In the genomic region with DNA sequence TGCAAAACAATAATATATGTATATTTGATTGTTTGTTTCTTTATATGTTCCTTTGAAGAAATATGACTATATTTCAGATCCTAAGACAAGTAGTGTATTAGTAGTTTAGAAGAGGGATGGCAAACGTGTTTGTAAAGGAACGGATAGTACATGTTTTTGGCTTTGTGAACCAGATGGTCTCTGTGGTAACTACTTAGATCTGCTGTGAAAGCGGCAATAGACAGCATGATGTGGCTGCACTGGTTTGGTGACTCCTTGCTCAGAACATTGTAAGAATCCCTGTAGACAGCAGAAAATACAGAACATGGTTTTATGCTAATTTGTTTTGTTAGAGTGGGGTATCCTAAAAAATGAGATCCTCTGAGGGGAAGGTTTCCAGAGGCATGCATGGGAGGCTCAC, we compare ENCODE assay signal across 10 cellular contexts. TPM values are rescaled to one million over a fixed set of nuclear protein-coding genes. Genes with fewer than 3 reads are reported as not detected.
DNase-seq lines count a peak whose midpoint lies in the region; ATAC-seq and TF ChIP-seq lines count a peak whose summit lies in the region.
"Had no signal": no experiment of that assay in that cellular context is flagged by ENCODE, and none has a peak within 500 bp of the region (broad histone marks: within the 10 kb centered on the region; RNA-seq: fewer than 3 reads in every experiment).

No MANE protein-coding gene starts in this region.

- peak overlapping the region; percentile 42 for H3K4me3 ChIP-seq in GM06990 (replicated peaks; ENCODE audit: low read depth, low read length)

- peaks cover 3 to 5% (median 3%) of the 10 kb centered on the region in 3 donors for H3K36me3 Mint-ChIP-seq in immature natural killer cell
- H3K36me3 Mint-ChIP-seq in activated naive CD4-positive, alpha-beta T cell treated with anti-CD3 and anti-CD28 coated beads for 36 hours (ENCODE audit: low read depth) = peaks cover 12% of the 10 kb centered on the region
- peaks cover 2% of the 10 kb centered on the region for H3K36me3 Mint-ChIP-seq in chondrocyte (ENCODE audit: low read depth)

- DNase-seq in GM06990 (ENCODE audit: extremely low read depth, insufficient read length) (no peak), NCI-H1694 treated with DMSO at 0.1 percent for 48 hours (lab: John Stamatoyannopoulos, UW) (peak; percentile 13), immature natural killer cell (no peak), chondrocyte (ENCODE audit: low spot score) (no peak), glomerular visceral epithelial cell (ENCODE audit: extremely low spot score) (no peak)
- no peak for DNase-seq in activated naive CD4-positive, alpha-beta T cell treated with anti-CD3 and anti-CD28 coated beads for 36 hours
- no peak for DNase-seq in effector CD4-positive, alpha-beta T cell
- DNase-seq: activated CD4-positive, alpha-beta T cell treated with anti-CD3 and anti-CD28 coated beads, Interleukin-2, amount 50 U/mL, for 1 hour; midbrain had no signal

- H3K9me3 Mint-ChIP-seq in immature natural killer cell (no peaks in the 10 kb centered on the region), chondrocyte (ENCODE audit: low read depth) (no peaks in the 10 kb centered on the region)
- no peaks in the 10 kb centered on the region for H3K9me3 Mint-ChIP-seq in activated naive CD4-positive, alpha-beta T cell treated with anti-CD3 and anti-CD28 coated beads for 36 hours

- intact Hi-C loops in activated naive CD4-positive, alpha-beta T cell treated with anti-CD3 and anti-CD28 coated beads for 36 hours (cut with micrococcal nuclease) = loop anchor here (10.0 kb wide), 3 partner anchors 963 to 1707 kb away; partner anchors contain the start of genes CRYZ and TYW3

- H3K36me3 ChIP-seq in GM06990 (ENCODE audit: control insufficient read depth, insufficient read depth, low read length) = no peaks in the 10 kb centered on the region

- peak; percentile 12 for ATAC-seq in GM19351 (IDR thresholded peaks at IDR 0.05; ENCODE audit: unreplicated experiment)

- H3K27me3 Mint-ChIP-seq in immature natural killer cell (ENCODE audit: low read depth in 3 of 3) (peaks cover 2 to 5% (median 4%) of the 10 kb centered on the region in 3 donors), chondrocyte (ENCODE audit: low read depth) (no peaks in the 10 kb centered on the region)
- no peaks in the 10 kb centered on the region for H3K27me3 Mint-ChIP-seq in activated naive CD4-positive, alpha-beta T cell treated with anti-CD3 and anti-CD28 coated beads for 36 hours (ENCODE audit: low read depth)

- no peaks in the 10 kb centered on the region for H3K27me3 ChIP-seq in GM06990 (replicated peaks; ENCODE audit: control insufficient read depth, insufficient read depth, low read length)

- CTCF ChIA-PET in activated naive CD4-positive, alpha-beta T cell treated with anti-CD3 and anti-CD28 coated beads for 36 hours (lab: Charles Lee) = no interaction called here

- peaks cover 44 to 46% of the 10 kb centered on the region in 2 donors for H3K4me1 Mint-ChIP-seq in immature natural killer cell
- peaks cover 29% of the 10 kb centered on the region for H3K4me1 Mint-ChIP-seq in activated naive CD4-positive, alpha-beta T cell treated with anti-CD3 and anti-CD28 coated beads for 36 hours (ENCODE audit: low read depth)
- H3K4me1 Mint-ChIP-seq in chondrocyte (ENCODE audit: low read depth) = peaks cover 55% of the 10 kb centered on the region

- H3K27ac Mint-ChIP-seq in immature natural killer cell (peak overlapping the region; percentile 13 to 90 (median 64)), chondrocyte (ENCODE audit: unreplicated experiment) (no peak overlapping the region)
- H3K27ac Mint-ChIP-seq in activated naive CD4-positive, alpha-beta T cell treated with anti-CD3 and anti-CD28 coated beads for 36 hours = no peak overlapping the region

- H3K4me3 Mint-ChIP-seq in immature natural killer cell = no peak overlapping the region
- no peak overlapping the region for H3K4me3 Mint-ChIP-seq in activated naive CD4-positive, alpha-beta T cell treated with anti-CD3 and anti-CD28 coated beads for 36 hours
- H3K4me3 Mint-ChIP-seq in chondrocyte (ENCODE audit: unreplicated experiment) = no peak overlapping the region

- no peak for TF ChIP-seq CTCF in GM06990 (IDR thresholded peaks at IDR 0.05; ENCODE audit: insufficient read depth, low read length, poor library complexity, severe bottlenecking)
- TF ChIP-seq CTCF in chondrocyte (IDR thresholded peaks at IDR 0.05) = no peak

RNA-seq across cellular contexts. Expression of gene ACADM, which starts 3.1 kb away (rescaled TPM):
- polyA plus RNA-seq in immature natural killer cell = 10 to 100 TPM; 32.8 to 44.1 (median 43.6) TPM
- total RNA-seq in activated naive CD4-positive, alpha-beta T cell treated with anti-CD3 and anti-CD28 coated beads for 36 hours = 10 to 100 TPM; 37.1 to 38.5 TPM
- 34.7 to 46.2 TPM (median 35.2 TPM) in 3 replicates for total RNA-seq in chondrocyte

RNA-seq across cellular contexts. Expression of gene RABGGTB, which starts 58.5 kb away (rescaled TPM):
- polyA plus RNA-seq in immature natural killer cell = 1 to 10 TPM; 1.5 to 9.4 (median 4.3) TPM
- 100 to 1,000 TPM; 158 to 162 TPM for total RNA-seq in activated naive CD4-positive, alpha-beta T cell treated with anti-CD3 and anti-CD28 coated beads for 36 hours
- 54.4 to 76.0 TPM (median 57.9 TPM) in 3 replicates for total RNA-seq in chondrocyte

Comparison
In these comparisons a context has a peak if more than half of its experiments do, and no peak if none do; other contexts are left out.
1. H3K27ac Mint-ChIP-seq: peak in immature natural killer cell (6 of 6); none in activated naive CD4-positive, alpha-beta T cell treated with anti-CD3 and anti-CD28 coated beads for 36 hours (single experiment) and chondrocyte (single experiment).